Comparison of ENCODE assay signal across 21 cellular contexts in the genomic region with DNA sequence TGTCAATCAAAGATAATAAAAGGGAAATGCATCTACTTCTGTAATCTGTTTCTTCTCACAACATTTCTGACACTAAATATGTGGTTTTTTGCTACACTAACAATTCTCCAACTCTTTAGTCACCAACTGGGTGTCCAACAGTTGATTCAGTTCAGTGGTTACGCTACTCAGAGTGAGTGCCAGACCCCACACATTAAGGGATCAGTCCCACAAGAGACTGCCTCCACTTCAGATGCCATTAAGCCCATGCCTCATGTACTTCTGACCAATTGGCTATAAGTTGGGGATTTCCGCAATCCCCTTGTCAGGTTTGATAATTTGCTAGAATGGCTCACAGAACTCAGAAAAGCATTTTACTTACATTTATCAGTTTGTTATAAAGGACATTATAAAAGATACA. TPM values are rescaled to one million over a fixed set of nuclear protein-coding genes. Genes with fewer than 3 reads are reported as not detected.
DNase-seq lines count a peak whose midpoint lies in the region; ATAC-seq, FAIRE-seq and TF ChIP-seq lines count a peak whose summit lies in the region.
"Had no signal": no experiment of that assay in that cellular context is flagged by ENCODE, and none has a peak within 500 bp of the region (broad histone marks: within the 10 kb centered on the region; RNA-seq: fewer than 3 reads in every experiment).

No MANE protein-coding gene starts in this region.

- FAIRE-seq in astrocyte (lab: Jason Lieb, UNC) = no peak
- FAIRE-seq: K562 had no signal

- H3K4me1 ChIP-seq in astrocyte (ENCODE audit: insufficient read depth, low read length) (peaks cover 10% of the 10 kb centered on the region), mesenchymal stem cell (ENCODE audit: control insufficient read depth, insufficient read depth, low read depth, low read length) (peaks cover 1% of the 10 kb centered on the region), right atrium auricular region (peaks cover 0 to under 1% of the 10 kb centered on the region in 2 donors)
- H3K4me1 ChIP-seq: prostate gland had no signal

- H2BK15ac ChIP-seq in mesenchymal stem cell (ENCODE audit: low read depth, poor library complexity, severe bottlenecking) = no peak overlapping the region

- H4K8ac ChIP-seq in mesenchymal stem cell (ENCODE audit: low read length) = no peak overlapping the region

- no peak overlapping the region for H2BK12ac ChIP-seq in mesenchymal stem cell (ENCODE audit: low read length in 2 of 2)

- no peak overlapping the region for H3K4me2 ChIP-seq in astrocyte (ENCODE audit: low read length)
- no peak overlapping the region for H3K4me2 ChIP-seq in mesenchymal stem cell (ENCODE audit: low read length, poor library complexity, severe bottlenecking)

- peak overlapping the region; percentile 87 for H3K27ac Mint-ChIP-seq in astrocyte (ENCODE audit: unreplicated experiment)
- H3K27ac Mint-ChIP-seq: activated naive CD4-positive, alpha-beta T cell treated with anti-CD3 and anti-CD28 coated beads for 36 hours; dendritic cell treated with granulocyte-macrophage colony-stimulating factor and Interleukin-4, amounts not matched to agents 40 ng/mL and 50 ng/mL, for 4 days; memory B cell; natural killer cell treated with Interleukin-12 subunit alpha and Interleukin-12 subunit beta and Interleukin-15 and Interleukin-18, amount 100 ng/mL, for 72 hours had no signal

- no peaks in the 10 kb centered on the region for H3K27me3 Mint-ChIP-seq in astrocyte (ENCODE audit: low read depth, unreplicated experiment)
- H3K27me3 Mint-ChIP-seq: CD8-positive, alpha-beta memory T cell; dendritic cell treated with granulocyte-macrophage colony-stimulating factor and Interleukin-4, amounts not matched to agents 40 ng/mL and 50 ng/mL, for 4 days; memory B cell; natural killer cell treated with Interleukin-12 subunit alpha and Interleukin-12 subunit beta and Interleukin-15 and Interleukin-18, amount 100 ng/mL, for 72 hours had no signal

- H3K36me3 Mint-ChIP-seq in astrocyte (ENCODE audit: low read depth, unreplicated experiment) = peaks cover 2% of the 10 kb centered on the region
- H3K36me3 Mint-ChIP-seq: natural killer cell treated with Interleukin-12 subunit alpha and Interleukin-12 subunit beta and Interleukin-15 and Interleukin-18, amount 100 ng/mL, for 72 hours had no signal

- no peak overlapping the region for H3K4me3 ChIP-seq in AG10803 (ENCODE audit: low read length)
- H3K4me3 ChIP-seq in astrocyte (ENCODE audit: insufficient read depth, low read depth, low read length) = no peak overlapping the region
- no peak overlapping the region for H3K4me3 ChIP-seq in mesenchymal stem cell (ENCODE audit: insufficient read depth in 1 of 2, low read depth in 1 of 2, low read length in 2 of 2)
- no peak overlapping the region for H3K4me3 ChIP-seq in right atrium auricular region
- H3K4me3 ChIP-seq: K562, prostate gland, SK-N-MC had no signal

- H2AK5ac ChIP-seq in mesenchymal stem cell (ENCODE audit: low read length, severe bottlenecking) = no peak overlapping the region

- no peak overlapping the region for H2BK5ac ChIP-seq in mesenchymal stem cell (ENCODE audit: low read depth, low read length, poor library complexity, severe bottlenecking)

- no peak overlapping the region for H3K4me3 Mint-ChIP-seq in astrocyte (ENCODE audit: unreplicated experiment)
- H3K4me3 Mint-ChIP-seq: activated naive CD4-positive, alpha-beta T cell treated with anti-CD3 and anti-CD28 coated beads for 36 hours; CD8-positive, alpha-beta memory T cell; dendritic cell treated with granulocyte-macrophage colony-stimulating factor and Interleukin-4, amounts not matched to agents 40 ng/mL and 50 ng/mL, for 4 days; memory B cell; natural killer cell treated with Interleukin-12 subunit alpha and Interleukin-12 subunit beta and Interleukin-15 and Interleukin-18, amount 100 ng/mL, for 72 hours had no signal

- H3K9ac ChIP-seq in astrocyte (ENCODE audit: low read length) (no peak overlapping the region), mesenchymal stem cell (ENCODE audit: low read length) (no peak overlapping the region)

- no peak overlapping the region for H3K4ac ChIP-seq in mesenchymal stem cell (ENCODE audit: low read depth in 1 of 2, low read length in 2 of 2)

- H4K91ac ChIP-seq in mesenchymal stem cell (ENCODE audit: low read length) = no peak overlapping the region

- peaks cover 73% of the 10 kb centered on the region for H4K20me1 ChIP-seq in astrocyte (ENCODE audit: insufficient read depth, low read length)

- no peak overlapping the region for H3K14ac ChIP-seq in mesenchymal stem cell (ENCODE audit: low read length in 2 of 2)

- H3K9me3 ChIP-seq in astrocyte (ENCODE audit: insufficient read depth, low read depth, low read length) = no peaks in the 10 kb centered on the region
- no peaks in the 10 kb centered on the region for H3K9me3 ChIP-seq in mesenchymal stem cell (ENCODE audit: control insufficient read depth, low read length)
- H3K9me3 ChIP-seq in right atrium auricular region = no peaks in the 10 kb centered on the region
- H3K9me3 ChIP-seq: prostate gland had no signal

- TF ChIP-seq CTCF in AG10803 (conservative IDR thresholded peaks at IDR 0.05; ENCODE audit: low read length) (no peak), astrocyte (IDR thresholded peaks at IDR 0.05; ENCODE audit: insufficient read depth, low read depth, low read length) (no peak), right atrium auricular region (IDR thresholded peaks at IDR 0.05) (no peak)

- H3K27me3 ChIP-seq in astrocyte (ENCODE audit: insufficient read depth, low read length) (no peaks in the 10 kb centered on the region), mesenchymal stem cell (ENCODE audit: control insufficient read depth in 1 of 2, insufficient read depth in 1 of 2, low read length in 2 of 2) (no peaks in the 10 kb centered on the region), right atrium auricular region (no peaks in the 10 kb centered on the region)

- H3K9me3 Mint-ChIP-seq in astrocyte (ENCODE audit: unreplicated experiment) = no peaks in the 10 kb centered on the region
- H3K9me3 Mint-ChIP-seq: CD8-positive, alpha-beta memory T cell; dendritic cell treated with granulocyte-macrophage colony-stimulating factor and Interleukin-4, amounts not matched to agents 40 ng/mL and 50 ng/mL, for 4 days; memory B cell had no signal

- peaks cover 86% of the 10 kb centered on the region for H3K79me2 ChIP-seq in astrocyte (ENCODE audit: insufficient read depth, low read length)

- H3K18ac ChIP-seq in mesenchymal stem cell (ENCODE audit: low read depth in 1 of 2, low read length in 2 of 2) = no peak overlapping the region

- H2AFZ ChIP-seq in astrocyte (ENCODE audit: low read depth, low read length) (no peak overlapping the region), mesenchymal stem cell (ENCODE audit: low read depth, low read length) (no peak overlapping the region)

- H3K27ac ChIP-seq in astrocyte (ENCODE audit: low read depth, low read length) (no peak overlapping the region), mesenchymal stem cell (ENCODE audit: low read length, poor library complexity, severe bottlenecking) (peak overlapping the region; percentile 8), right atrium auricular region (no peak overlapping the region)
- H3K27ac ChIP-seq: epithelial cell of prostate, prostate gland, SK-N-MC had no signal

- H3K4me1 Mint-ChIP-seq in astrocyte (ENCODE audit: low read depth, unreplicated experiment) = peaks cover 19% of the 10 kb centered on the region

- no peak overlapping the region for H2BK120ac ChIP-seq in mesenchymal stem cell (ENCODE audit: low read depth, low read length)

- peak; percentile 11 for DNase-seq in AG10803 (ENCODE audit: low read depth)
- peak; percentile 73 for DNase-seq in HK-2 (ENCODE audit: unreplicated experiment)
- peak; percentile 73 for DNase-seq in astrocyte (ENCODE audit: low read depth)
- peak; percentile 33 for DNase-seq in mesenchymal stem cell
- no peak for DNase-seq in right atrium auricular region (ENCODE audit: low spot score)
- no peak for DNase-seq in COLO668 (lab: John Stamatoyannopoulos, UW; ENCODE audit: unreplicated experiment)
- DNase-seq: activated CD4-positive, alpha-beta T cell treated with anti-CD3 and anti-CD28 coated beads for 4 hours; activated CD8-positive, alpha-beta memory T cell treated with anti-CD3 and anti-CD28 coated beads, Interleukin-2, amount 50 U/mL, for 48 hours; activated naive CD4-positive, alpha-beta T cell treated with anti-CD3 and anti-CD28 coated beads for 36 hours; CD8-positive, alpha-beta memory T cell; NCI-H2171 treated with DMSO at 0.1 percent for 48 hours; stimulated activated naive CD4-positive, alpha-beta T cell treated with Interleukin-2 at 50 U/mL for 16 hours had no signal

- no peak overlapping the region for H3K23ac ChIP-seq in mesenchymal stem cell (ENCODE audit: low read length in 2 of 2)

- H3K79me1 ChIP-seq in mesenchymal stem cell (replicated peaks; ENCODE audit: low read length, poor library complexity, severe bottlenecking) = peaks cover 11% of the 10 kb centered on the region

- H3K36me3 ChIP-seq in astrocyte (ENCODE audit: insufficient read depth, low read length) = no peaks in the 10 kb centered on the region
- no peaks in the 10 kb centered on the region for H3K36me3 ChIP-seq in mesenchymal stem cell (ENCODE audit: control insufficient read depth in 1 of 2, insufficient read depth in 2 of 2, low read depth in 1 of 2, low read length in 2 of 2)
- H3K36me3 ChIP-seq in right atrium auricular region = no peaks in the 10 kb centered on the region
- H3K36me3 ChIP-seq: prostate gland had no signal

- no peak for ATAC-seq in GM18907 (IDR thresholded peaks at IDR 0.05; ENCODE audit: unreplicated experiment)
- ATAC-seq in GM21825 (IDR thresholded peaks at IDR 0.05; ENCODE audit: unreplicated experiment) = no peak
- ATAC-seq: natural killer cell treated with Interleukin-12 subunit alpha and Interleukin-12 subunit beta and Interleukin-15 and Interleukin-18, amount 100 ng/mL, for 72 hours had no signal

- 95% methylated on average over 2 of the region's 2 CpGs for WGBS in mesenchymal stem cell

RNA-seq across cellular contexts. Expression of a gene that starts 28.4 kb away (rescaled TPM):
- total RNA-seq in astrocyte (32.3 and 34.2 TPM in 2 replicates), right atrium auricular region (10 to 100 TPM; 12.6 to 14.1 TPM)
- 21.3 TPM for polyA plus RNA-seq in mesenchymal stem cell (2013, experiment 1 of 2)
- polyA plus RNA-seq in mesenchymal stem cell (2013, experiment 2 of 2) = 19.9 TPM

Comparison
In these comparisons a context has a peak if more than half of its experiments do, and no peak if none do; other contexts are left out.
1. DNase-seq: peak in AG10803 (single experiment), HK-2 (single experiment), astrocyte (single experiment) and mesenchymal stem cell (single experiment); none in right atrium auricular region (single experiment) and COLO668 (single experiment).